Comparison of ENCODE assay signal across 17 cellular contexts in genomic region chr4:72971572-72971971, GRCh38.
A peak's percentile ranks its signal among the peaks of the same experiment; 100 is the strongest.
DNase-seq lines count a peak whose midpoint lies in the region; ATAC-seq and TF ChIP-seq lines count a peak whose summit lies in the region.
"Had no signal": no experiment of that assay in that cellular context is flagged by ENCODE, and none has a peak within 500 bp of the region (broad histone marks: within the 10 kb centered on the region; RNA-seq: fewer than 3 reads in every experiment).

No MANE protein-coding gene starts in this region.

- peaks cover 28% of the 10 kb centered on the region for H3K4me1 ChIP-seq in PC-3 (ENCODE audit: insufficient read depth, low read length)

- no peaks in the 10 kb centered on the region for H3K27me3 ChIP-seq in PC-3 (ENCODE audit: low read length)
- H3K27me3 ChIP-seq: stomach had no signal

- H3F3A ChIP-seq in PC-3 (ENCODE audit: low read length, unreplicated experiment), result peaks cover 4% of the 10 kb centered on the region

- peaks cover 9% of the 10 kb centered on the region for H3K9me3 Mint-ChIP-seq in chondrocyte (ENCODE audit: low read depth)
- H3K9me3 Mint-ChIP-seq in activated CD8-positive, alpha-beta memory T cell treated with anti-CD3 and anti-CD28 coated beads, Interleukin-2, amount 10 ng/mL, durations not matched to agents 7 days and 5 days (ENCODE audit: low read depth), result no peaks in the 10 kb centered on the region
- no peaks in the 10 kb centered on the region for H3K9me3 Mint-ChIP-seq in activated CD4-positive, alpha-beta T cell treated with anti-CD3 and anti-CD28 coated beads, Interleukin-2, amount 10 ng/mL, durations not matched to agents 24 days and 14 days
- H3K9me3 Mint-ChIP-seq: CD8-positive, alpha-beta memory T cell had no signal

- POLR2A ChIA-PET in PC-3 (lab: Charles Lee; ENCODE audit: unreplicated experiment), result no interaction called here

- no peaks in the 10 kb centered on the region for H3K79me2 ChIP-seq in PC-3 (ENCODE audit: low read length)

- H3K4me3 Mint-ChIP-seq in chondrocyte (ENCODE audit: unreplicated experiment), result no peak overlapping the region
- no peak overlapping the region for H3K4me3 Mint-ChIP-seq in activated CD8-positive, alpha-beta memory T cell treated with anti-CD3 and anti-CD28 coated beads, Interleukin-2, amount 10 ng/mL, durations not matched to agents 7 days and 5 days
- no peak overlapping the region for H3K4me3 Mint-ChIP-seq in activated CD4-positive, alpha-beta T cell treated with anti-CD3 and anti-CD28 coated beads, Interleukin-2, amount 10 ng/mL, durations not matched to agents 24 days and 14 days
- H3K4me3 Mint-ChIP-seq: activated CD8-positive, alpha-beta T cell treated with anti-CD3 and anti-CD28 coated beads, Interleukin-2, amount 10 ng/mL, durations not matched to agents 7 days and 5 days; CD8-positive, alpha-beta memory T cell had no signal

- H3K27me3 Mint-ChIP-seq in chondrocyte (ENCODE audit: low read depth), result no peaks in the 10 kb centered on the region
- peaks cover 12% of the 10 kb centered on the region for H3K27me3 Mint-ChIP-seq in activated CD8-positive, alpha-beta memory T cell treated with anti-CD3 and anti-CD28 coated beads, Interleukin-2, amount 10 ng/mL, durations not matched to agents 7 days and 5 days
- peaks cover 8% of the 10 kb centered on the region for H3K27me3 Mint-ChIP-seq in activated CD4-positive, alpha-beta T cell treated with anti-CD3 and anti-CD28 coated beads, Interleukin-2, amount 10 ng/mL, durations not matched to agents 24 days and 14 days

- no peaks in the 10 kb centered on the region for H4K20me1 ChIP-seq in PC-3 (ENCODE audit: low read length)

- 0 out of 2 replicates have a peak overlapping the region, but pooled peaks have one; percentile 1 for H3K4me3 ChIP-seq in PC-3 (ENCODE audit: low read length)
- H3K4me3 ChIP-seq: stomach had no signal

- BruUV-seq in PC-3 (replicated peaks; lab: Mats Ljungman, UMichigan), result no TSS peak

- no peaks in the 10 kb centered on the region for H3K36me3 Mint-ChIP-seq in chondrocyte (ENCODE audit: low read depth)
- H3K36me3 Mint-ChIP-seq in activated CD8-positive, alpha-beta memory T cell treated with anti-CD3 and anti-CD28 coated beads, Interleukin-2, amount 10 ng/mL, durations not matched to agents 7 days and 5 days, result no peaks in the 10 kb centered on the region
- no peaks in the 10 kb centered on the region for H3K36me3 Mint-ChIP-seq in activated CD4-positive, alpha-beta T cell treated with anti-CD3 and anti-CD28 coated beads, Interleukin-2, amount 10 ng/mL, durations not matched to agents 24 days and 14 days (ENCODE audit: low read depth)
- H3K36me3 Mint-ChIP-seq: CD8-positive, alpha-beta memory T cell had no signal

- peak overlapping the region; percentile 69 for H3K27ac ChIP-seq in PC-3 (ENCODE audit: low read length)
- H3K27ac ChIP-seq: stomach had no signal

- H3K27ac Mint-ChIP-seq in chondrocyte (ENCODE audit: unreplicated experiment), result peak overlapping the region; percentile 29
- no peak overlapping the region for H3K27ac Mint-ChIP-seq in activated CD8-positive, alpha-beta memory T cell treated with anti-CD3 and anti-CD28 coated beads, Interleukin-2, amount 10 ng/mL, durations not matched to agents 7 days and 5 days
- H3K27ac Mint-ChIP-seq in activated CD4-positive, alpha-beta T cell treated with anti-CD3 and anti-CD28 coated beads, Interleukin-2, amount 10 ng/mL, durations not matched to agents 24 days and 14 days, result no peak overlapping the region
- H3K27ac Mint-ChIP-seq: activated CD8-positive, alpha-beta T cell treated with anti-CD3 and anti-CD28 coated beads, Interleukin-2, amount 10 ng/mL, durations not matched to agents 7 days and 5 days; CD8-positive, alpha-beta memory T cell had no signal

- H3K9ac ChIP-seq in PC-3 (ENCODE audit: low read length), result peak overlapping the region; percentile 7; the same call in 1 of the 2 replicates

- peak overlapping the region; percentile 56 for H2AFZ ChIP-seq in PC-3 (ENCODE audit: low read length)

- intact Hi-C loops in PC-3 (cut with micrococcal nuclease), result no loop called here
- intact Hi-C loops in activated CD4-positive, alpha-beta T cell treated with anti-CD3 and anti-CD28 coated beads, Interleukin-2, amount 10 ng/mL, durations not matched to agents 24 days and 14 days (cut with micrococcal nuclease), result no loop called here

- no peak for TF ChIP-seq CTCF in PC-3 (conservative IDR thresholded peaks at IDR 0.05; ENCODE audit: low read depth, low read length)
- no peak for TF ChIP-seq CTCF in chondrocyte (IDR thresholded peaks at IDR 0.05)

- no peaks in the 10 kb centered on the region for H3K9me3 ChIP-seq in PC-3 (ENCODE audit: low read length)
- H3K9me3 ChIP-seq: stomach had no signal

- no peaks in the 10 kb centered on the region for H3K9me2 ChIP-seq in PC-3 (replicated peaks; ENCODE audit: low read length)

- H3K4me2 ChIP-seq in PC-3 (ENCODE audit: low read length), result peak overlapping the region; percentile 52

- peaks cover 63% of the 10 kb centered on the region for H3K4me1 Mint-ChIP-seq in chondrocyte (ENCODE audit: low read depth)
- H3K4me1 Mint-ChIP-seq in activated CD8-positive, alpha-beta memory T cell treated with anti-CD3 and anti-CD28 coated beads, Interleukin-2, amount 10 ng/mL, durations not matched to agents 7 days and 5 days, result peaks cover 5% of the 10 kb centered on the region
- H3K4me1 Mint-ChIP-seq in activated CD4-positive, alpha-beta T cell treated with anti-CD3 and anti-CD28 coated beads, Interleukin-2, amount 10 ng/mL, durations not matched to agents 24 days and 14 days, result peaks cover 2% of the 10 kb centered on the region

- no peaks in the 10 kb centered on the region for H3K36me3 ChIP-seq in PC-3 (ENCODE audit: low read depth, low read length)
- H3K36me3 ChIP-seq: stomach had no signal

- ATAC-seq in PC-3, result peak; percentile 100
- ATAC-seq in activated CD8-positive, alpha-beta memory T cell treated with anti-CD3 and anti-CD28 coated beads, Interleukin-2, amount 10 ng/mL, durations not matched to agents 7 days and 5 days, result no peak
- no peak for ATAC-seq in HG03280 (IDR thresholded peaks at IDR 0.05; ENCODE audit: unreplicated experiment)
- ATAC-seq: activated CD8-positive, alpha-beta T cell treated with anti-CD3 and anti-CD28 coated beads, Interleukin-2, amount 10 ng/mL, durations not matched to agents 7 days and 5 days; HCT116; left colon had no signal

- CTCF ChIA-PET in PC-3 (lab: Charles Lee), result no interaction called here
- CTCF ChIA-PET in activated CD8-positive, alpha-beta memory T cell treated with anti-CD3 and anti-CD28 coated beads, Interleukin-2, amount 10 ng/mL, durations not matched to agents 7 days and 5 days (lab: Charles Lee), result no interaction called here

- DNase-seq in AG20443 (ENCODE audit: low spot score) (peak; percentile 54), PC-3 (peak; percentile 93), chondrocyte (ENCODE audit: low spot score) (no peak), lung microvascular endothelial cell (ENCODE audit: low read depth in 2 of 2) (peak; percentile 72 to 93), NCI-H146 (lab: John Stamatoyannopoulos, UW) (no peak)
- DNase-seq in activated CD8-positive, alpha-beta memory T cell treated with anti-CD3 and anti-CD28 coated beads, Interleukin-2, amount 10 ng/mL, durations not matched to agents 7 days and 5 days, result no peak
- DNase-seq in activated CD4-positive, alpha-beta T cell treated with anti-CD3 and anti-CD28 coated beads, Interleukin-2, amount 10 ng/mL, durations not matched to agents 24 days and 14 days, result no peak
- DNase-seq: activated CD8-positive, alpha-beta T cell treated with anti-CD3 and anti-CD28 coated beads, Interleukin-2, amount 10 ng/mL, durations not matched to agents 7 days and 5 days; CD8-positive, alpha-beta memory T cell; left colon; MV-4-11; NCI-H526 treated with DMSO at 0.1 percent for 48 hours; nucleus accumbens; stimulated activated CD4-positive, alpha-beta T cell treated with anti-CD3 and anti-CD28 coated beads, Interleukin-2, amount 100 ng/mL, for 24 hours; stomach had no signal

Comparison
In these comparisons a context has a peak if more than half of its experiments do, and no peak if none do; other contexts are left out.
1. DNase-seq: peak in AG20443 (single experiment), PC-3 (single experiment) and lung microvascular endothelial cell (2 of 2); none in chondrocyte (single experiment), activated CD8-positive, alpha-beta memory T cell treated with anti-CD3 and anti-CD28 coated beads, Interleukin-2, amount 10 ng/mL, durations not matched to agents 7 days and 5 days (single experiment), NCI-H146 (single experiment) and activated CD4-positive, alpha-beta T cell treated with anti-CD3 and anti-CD28 coated beads, Interleukin-2, amount 10 ng/mL, durations not matched to agents 24 days and 14 days (single experiment).